ENCODE assay signal across 18 cellular contexts in genomic region chr9:124595743-124596142, GRCh38.
DNase-seq lines count a peak whose midpoint lies in the region; ATAC-seq and TF ChIP-seq lines count a peak whose summit lies in the region.
"Had no signal": no experiment of that assay in that cellular context is flagged by ENCODE, and none has a peak within 500 bp of the region (broad histone marks: within the 10 kb centered on the region; RNA-seq: fewer than 3 reads in every experiment).

No MANE protein-coding gene starts in this region.

- H3K27me3 ChIP-seq in psoas muscle (ENCODE audit: insufficient read depth in 3 of 3, low read length in 2 of 3) (no peaks in the 10 kb centered on the region), foreskin keratinocyte (no peaks in the 10 kb centered on the region)

- peak; percentile 88 for DNase-seq in HuH-7 (ENCODE audit: low spot score)
- DNase-seq in cerebellar cortex (ENCODE audit: low spot score): peak; percentile 24
- DNase-seq in left kidney (ENCODE audit: low read depth, low spot score): peak; percentile 51
- DNase-seq in psoas muscle: no peak
- DNase-seq in activated effector memory CD4-positive, alpha-beta T cell treated with Interleukin-2 at 50 U/mL for 16 hours: no peak
- no peak for DNase-seq in foreskin keratinocyte
- DNase-seq in NCI-H510A (lab: John Stamatoyannopoulos, UW): no peak
- no peak for DNase-seq in NCI-H2029 treated with DMSO at 0.1 percent for 48 hours (lab: John Stamatoyannopoulos, UW)
- DNase-seq: activated T-cell treated with anti-CD3 and anti-CD28 coated beads, Interleukin-2, amount 50 U/mL, for 72 hours; Calu3; effector memory CD8-positive, alpha-beta T cell; left ventricle myocardium inferior; NCI-H1417 treated with DMSO at 0.1 percent for 48 hours; NCI-H2171 treated with DMSO at 0.1 percent for 48 hours; NCI-H774 had no signal

- intact Hi-C loops in psoas muscle (cut with DNase I): no loop called here

- no peaks in the 10 kb centered on the region for H3K9me3 ChIP-seq in psoas muscle
- H3K9me3 ChIP-seq: left ventricle myocardium inferior, prostate gland, thoracic aorta had no signal

- 45 to 70% (median 49%) methylated on average over 7 of the region's 7 CpGs for WGBS in psoas muscle, 3 donors

- TF ChIP-seq CTCF in psoas muscle (IDR thresholded peaks at IDR 0.05) (no peak), foreskin keratinocyte (conservative IDR thresholded peaks at IDR 0.05) (no peak)

- no peaks in the 10 kb centered on the region for H3K36me3 ChIP-seq in psoas muscle (ENCODE audit: insufficient read depth in 1 of 2, low read depth in 1 of 2)
- H3K36me3 ChIP-seq: left ventricle myocardium inferior, prostate gland, thoracic aorta had no signal

- H3K4me3 ChIP-seq in psoas muscle: no peak overlapping the region
- H3K4me3 ChIP-seq: left ventricle myocardium inferior, prostate gland, thoracic aorta had no signal

- ATAC-seq in psoas muscle (peak; percentile 47 to 81 (median 75)), foreskin keratinocyte (no peak)
- ATAC-seq: activated T-cell treated with anti-CD3 and anti-CD28 coated beads, Interleukin-2, amount 50 U/mL, for 72 hours; effector memory CD8-positive, alpha-beta T cell had no signal

- H3K4me1 ChIP-seq in psoas muscle (no peaks in the 10 kb centered on the region), foreskin keratinocyte (no peaks in the 10 kb centered on the region)
- H3K4me1 ChIP-seq: prostate gland had no signal

- H3K27ac ChIP-seq in psoas muscle: no peak overlapping the region
- no peak overlapping the region for H3K27ac ChIP-seq in foreskin keratinocyte
- H3K27ac ChIP-seq: left ventricle myocardium inferior, prostate gland, RWPE1, thoracic aorta had no signal

Comparison
In these comparisons a context has a peak if more than half of its experiments do, and no peak if none do; other contexts are left out.
1. DNase-seq: peak in HuH-7 (single experiment), cerebellar cortex (single experiment) and left kidney (single experiment); none in psoas muscle (0 of 2), activated effector memory CD4-positive, alpha-beta T cell treated with Interleukin-2 at 50 U/mL for 16 hours (single experiment), foreskin keratinocyte (0 of 2), NCI-H510A (single experiment) and NCI-H2029 treated with DMSO at 0.1 percent for 48 hours (single experiment).